ENCODE assay signal across 8 cellular contexts in the genomic region with DNA sequence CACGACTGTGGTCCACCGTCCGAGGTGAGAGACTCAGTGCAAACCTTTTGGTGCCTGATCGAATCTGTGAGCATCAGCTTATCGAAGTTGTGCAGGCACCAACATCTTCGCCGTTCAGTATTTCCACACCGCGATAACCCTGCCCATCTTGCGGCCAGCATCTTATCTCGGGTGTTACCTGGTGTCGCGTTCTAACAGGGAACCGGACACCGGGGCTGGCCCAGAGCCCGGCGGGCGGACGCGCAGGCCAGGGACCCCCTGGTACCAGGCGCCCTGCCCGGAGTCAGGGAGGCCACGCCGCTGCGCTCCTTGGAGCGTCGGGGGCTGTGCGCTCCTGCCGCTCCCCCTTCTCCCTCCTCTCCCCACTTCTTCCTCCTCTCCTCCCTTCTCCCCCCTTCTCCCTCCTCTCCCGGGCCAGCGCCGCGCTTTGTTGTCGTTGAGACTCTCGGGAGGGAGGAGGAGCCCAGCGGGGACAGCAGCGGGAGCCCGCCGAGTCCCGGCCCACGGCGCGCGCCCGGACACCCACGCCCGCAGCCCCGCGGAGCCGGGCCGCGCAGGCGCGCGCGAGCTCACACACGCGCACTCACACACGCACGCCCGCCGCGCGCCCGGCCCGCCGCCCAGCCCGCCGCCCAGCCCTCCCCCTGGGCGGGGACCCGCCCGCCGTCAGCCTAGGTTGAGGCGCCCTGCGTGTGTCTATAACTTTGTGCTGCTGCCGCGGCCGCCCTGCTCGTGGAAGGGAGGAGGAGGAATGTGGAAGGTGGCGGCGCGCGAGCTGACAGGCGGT. TPM values are rescaled to one million over a fixed set of nuclear protein-coding genes. Genes with fewer than 3 reads are reported as not detected.
DNase-seq lines count a peak whose midpoint lies in the region; TF ChIP-seq lines count a peak whose summit lies in the region.

No MANE protein-coding gene starts in this region.

- WGBS in prostate gland: under 1% methylated on average over 66 of the region's 84 CpGs

- intact Hi-C loops in left ventricle myocardium inferior (cut with micrococcal nuclease) (loop anchor here (5.0 kb wide), 1 partner anchor 223 kb away; no protein-coding TSS in a partner anchor), prostate gland (cut with DNase I) (loop anchor here (2.0 to 5.0 kb wide), 4 partner anchors 98 to 448 kb away; no protein-coding TSS in a partner anchor)

- CTCF ChIA-PET in HEK293 (lab: Yijun Ruan, JAX): interaction anchor here (0.6 to 1.1 kb wide), 4 partner anchors 9 to 534 kb away, joined by 3 to 8 read pairs (median 4); no protein-coding TSS in a partner anchor

- POLR2A ChIA-PET in HEK293 (lab: Yijun Ruan, JAX): interaction anchor here (0.9 to 2.6 kb wide), 17 partner anchors 8 to 601 kb away, joined by 3 to 24 read pairs (median 5); a partner anchor contains a TSS

- H3K4me1 ChIP-seq in HEK293 (ENCODE audit: control insufficient read depth, insufficient read depth, low read length) (peaks cover 10% of the 10 kb centered on the region), left ventricle myocardium inferior (peaks cover 64% of the 10 kb centered on the region), prostate gland (replicated peaks) (no peaks in the 10 kb centered on the region)

- H3K27me3 ChIP-seq in left ventricle myocardium inferior (ENCODE audit: low read depth) (no peaks in the 10 kb centered on the region), prostate gland (replicated peaks; ENCODE audit: insufficient read depth) (no peaks in the 10 kb centered on the region)

- no peak for TF ChIP-seq CTCF in HEK293 (tag by site-specific recombination; IDR thresholded peaks at IDR 0.05)
- no peak for TF ChIP-seq CTCF in left ventricle myocardium inferior (IDR thresholded peaks at IDR 0.05; ENCODE audit: borderline replicate concordance)
- no peak for TF ChIP-seq CTCF in prostate gland (IDR thresholded peaks at IDR 0.05)

- H3K4me3 ChIP-seq in HEK293 (ENCODE audit: low read depth, low read length) (peak overlapping the region; percentile 85), left ventricle myocardium inferior (peak overlapping the region; percentile 88), prostate gland (peak overlapping the region; percentile 97 to 98)

- peak; percentile 78 for TF ChIP-seq POLR2A in prostate gland (IDR thresholded peaks at IDR 0.05)

- H3K27ac ChIP-seq in HEK293 (ENCODE audit: extremely low read depth, low read depth, low read length) (peak overlapping the region; percentile 100), left ventricle myocardium inferior (replicated peaks) (peak overlapping the region; percentile 98), prostate gland (peak overlapping the region; percentile 99 to 100)

- peak; percentile 66 for DNase-seq in GF-D8 (lab: John Stamatoyannopoulos, UW)
- DNase-seq in NCI-H146 (lab: John Stamatoyannopoulos, UW): peak; percentile 90
- DNase-seq in T-helper 1 cell: peak; percentile 82 to 91 (median 84)
- peak; percentile 79 for DNase-seq in amniotic stem cell (lab: John Stamatoyannopoulos, UW)
- DNase-seq in left ventricle myocardium inferior: peak; percentile 93
- DNase-seq in prostate gland (ENCODE audit: low spot score): peak; percentile 91
- DNase-seq in ureter (ENCODE audit: low spot score): peak; percentile 93

- no peaks in the 10 kb centered on the region for H3K9me3 ChIP-seq in HEK293 (ENCODE audit: control insufficient read depth, insufficient read depth, low read depth, low read length)
- H3K9me3 ChIP-seq in left ventricle myocardium inferior (replicated peaks): no peaks in the 10 kb centered on the region
- no peaks in the 10 kb centered on the region for H3K9me3 ChIP-seq in prostate gland

- H3K36me3 ChIP-seq in HEK293 (ENCODE audit: control insufficient read depth in 2 of 2, insufficient read depth in 1 of 2, low read length in 2 of 2) (no peaks in the 10 kb centered on the region), left ventricle myocardium inferior (no peaks in the 10 kb centered on the region), prostate gland (no peaks in the 10 kb centered on the region)

TF ChIP-seq in HEK293, 187 proteins besides CTCF, POLR2A, EP300 and RAD21 (continues in another document):
- TF ChIP-seq ZNF501 (tag by site-specific recombination; IDR thresholded peaks at IDR 0.05): peak; percentile 69; the same call in 1 of the 2 replicates
- peak; percentile 46 for TF ChIP-seq ZNF2 (tag by site-specific recombination; IDR thresholded peaks at IDR 0.05)
- TF ChIP-seq ZNF623 (tag by site-specific recombination; IDR thresholded peaks at IDR 0.05): no peak
- no peak for TF ChIP-seq ZNF114 (tag by site-specific recombination; IDR thresholded peaks at IDR 0.05)
- TF ChIP-seq, protein P1, sequence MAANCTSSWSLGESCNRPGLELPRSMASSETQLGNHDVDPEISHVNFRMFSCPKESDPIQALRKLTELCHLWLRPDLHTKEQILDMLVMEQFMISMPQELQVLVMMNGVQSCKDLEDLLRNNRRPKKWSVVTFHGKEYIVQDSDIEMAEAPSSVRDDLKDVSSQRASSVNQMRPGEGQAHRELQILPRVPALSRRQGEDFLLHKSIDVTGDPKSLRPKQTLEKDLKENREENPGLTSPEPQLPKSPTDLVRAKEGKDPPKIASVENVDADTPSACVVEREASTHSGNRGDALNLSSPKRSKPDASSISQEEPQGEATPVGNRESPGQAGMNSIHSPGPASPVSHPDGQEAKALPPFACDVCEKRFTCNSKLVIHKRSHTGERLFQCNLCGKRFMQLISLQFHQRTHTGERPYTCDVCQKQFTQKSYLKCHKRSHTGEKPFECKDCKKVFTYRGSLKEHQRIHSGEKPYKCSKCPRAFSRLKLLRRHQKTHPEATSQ (tag by site-specific recombination; IDR thresholded peaks at IDR 0.05): peak; percentile 61; the same call in 1 of the 2 replicates
- TF ChIP-seq, protein P2, sequence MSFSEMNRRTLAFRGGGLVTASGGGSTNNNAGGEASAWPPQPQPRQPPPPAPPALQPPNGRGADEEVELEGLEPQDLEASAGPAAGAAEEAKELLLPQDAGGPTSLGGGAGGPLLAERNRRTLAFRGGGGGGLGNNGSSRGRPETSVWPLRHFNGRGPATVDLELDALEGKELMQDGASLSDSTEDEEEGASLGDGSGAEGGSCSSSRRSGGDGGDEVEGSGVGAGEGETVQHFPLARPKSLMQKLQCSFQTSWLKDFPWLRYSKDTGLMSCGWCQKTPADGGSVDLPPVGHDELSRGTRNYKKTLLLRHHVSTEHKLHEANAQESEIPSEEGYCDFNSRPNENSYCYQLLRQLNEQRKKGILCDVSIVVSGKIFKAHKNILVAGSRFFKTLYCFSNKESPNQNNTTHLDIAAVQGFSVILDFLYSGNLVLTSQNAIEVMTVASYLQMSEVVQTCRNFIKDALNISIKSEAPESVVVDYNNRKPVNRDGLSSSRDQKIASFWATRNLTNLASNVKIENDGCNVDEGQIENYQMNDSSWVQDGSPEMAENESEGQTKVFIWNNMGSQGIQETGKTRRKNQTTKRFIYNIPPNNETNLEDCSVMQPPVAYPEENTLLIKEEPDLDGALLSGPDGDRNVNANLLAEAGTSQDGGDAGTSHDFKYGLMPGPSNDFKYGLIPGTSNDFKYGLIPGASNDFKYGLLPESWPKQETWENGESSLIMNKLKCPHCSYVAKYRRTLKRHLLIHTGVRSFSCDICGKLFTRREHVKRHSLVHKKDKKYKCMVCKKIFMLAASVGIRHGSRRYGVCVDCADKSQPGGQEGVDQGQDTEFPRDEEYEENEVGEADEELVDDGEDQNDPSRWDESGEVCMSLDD (tag by site-specific recombination; IDR thresholded peaks at IDR 0.05): peak; percentile 85
- TF ChIP-seq ZSCAN23 (tag by site-specific recombination; IDR thresholded peaks at IDR 0.05): peak; percentile 35; the same call in 1 of the 2 replicates
- TF ChIP-seq GLIS1 (tag by site-specific recombination; IDR thresholded peaks at IDR 0.05): peak; percentile 76
- TF ChIP-seq GLIS2 (tag by site-specific recombination; IDR thresholded peaks at IDR 0.05): peak; percentile 98
- TF ChIP-seq KLF16 (tag by site-specific recombination; IDR thresholded peaks at IDR 0.05): peak; percentile 75; the same call in 1 of the 2 replicates
- peak; percentile 61; the same call in 1 of the 2 replicates for TF ChIP-seq ZNF423 (tag by site-specific recombination; IDR thresholded peaks at IDR 0.05)
- peak; percentile 93 for TF ChIP-seq IKZF3 (tag by site-specific recombination; IDR thresholded peaks at IDR 0.05)
- TF ChIP-seq, protein P3, sequence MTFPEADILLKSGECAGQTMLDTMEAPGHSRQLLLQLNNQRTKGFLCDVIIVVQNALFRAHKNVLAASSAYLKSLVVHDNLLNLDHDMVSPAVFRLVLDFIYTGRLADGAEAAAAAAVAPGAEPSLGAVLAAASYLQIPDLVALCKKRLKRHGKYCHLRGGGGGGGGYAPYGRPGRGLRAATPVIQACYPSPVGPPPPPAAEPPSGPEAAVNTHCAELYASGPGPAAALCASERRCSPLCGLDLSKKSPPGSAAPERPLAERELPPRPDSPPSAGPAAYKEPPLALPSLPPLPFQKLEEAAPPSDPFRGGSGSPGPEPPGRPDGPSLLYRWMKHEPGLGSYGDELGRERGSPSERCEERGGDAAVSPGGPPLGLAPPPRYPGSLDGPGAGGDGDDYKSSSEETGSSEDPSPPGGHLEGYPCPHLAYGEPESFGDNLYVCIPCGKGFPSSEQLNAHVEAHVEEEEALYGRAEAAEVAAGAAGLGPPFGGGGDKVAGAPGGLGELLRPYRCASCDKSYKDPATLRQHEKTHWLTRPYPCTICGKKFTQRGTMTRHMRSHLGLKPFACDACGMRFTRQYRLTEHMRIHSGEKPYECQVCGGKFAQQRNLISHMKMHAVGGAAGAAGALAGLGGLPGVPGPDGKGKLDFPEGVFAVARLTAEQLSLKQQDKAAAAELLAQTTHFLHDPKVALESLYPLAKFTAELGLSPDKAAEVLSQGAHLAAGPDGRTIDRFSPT (tag by site-specific recombination; IDR thresholded peaks at IDR 0.05): peak; percentile 62; the same call in 1 of the 2 replicates
- TF ChIP-seq ZNF596 (tag by site-specific recombination; IDR thresholded peaks at IDR 0.05): no peak
- no peak for TF ChIP-seq ZNF549 (tag by site-specific recombination; IDR thresholded peaks at IDR 0.05)
- no peak for TF ChIP-seq SCRT2 (tag by site-specific recombination; IDR thresholded peaks at IDR 0.05)

RNA-seq across cellular contexts. Expression of a gene that starts 1.4 kb away (rescaled TPM):
- total RNA-seq in left ventricle myocardium inferior (34.8 TPM), prostate gland (100 to 1,000 TPM; 108 to 144 TPM), ureter (66.7 TPM)

Comparison
In these comparisons a context has a peak if more than half of its experiments do, and no peak if none do; other contexts are left out.
1. Peak in every context shown above with its lines: DNase-seq, H3K4me3 ChIP-seq and H3K27ac ChIP-seq.